In the genomic region with DNA sequence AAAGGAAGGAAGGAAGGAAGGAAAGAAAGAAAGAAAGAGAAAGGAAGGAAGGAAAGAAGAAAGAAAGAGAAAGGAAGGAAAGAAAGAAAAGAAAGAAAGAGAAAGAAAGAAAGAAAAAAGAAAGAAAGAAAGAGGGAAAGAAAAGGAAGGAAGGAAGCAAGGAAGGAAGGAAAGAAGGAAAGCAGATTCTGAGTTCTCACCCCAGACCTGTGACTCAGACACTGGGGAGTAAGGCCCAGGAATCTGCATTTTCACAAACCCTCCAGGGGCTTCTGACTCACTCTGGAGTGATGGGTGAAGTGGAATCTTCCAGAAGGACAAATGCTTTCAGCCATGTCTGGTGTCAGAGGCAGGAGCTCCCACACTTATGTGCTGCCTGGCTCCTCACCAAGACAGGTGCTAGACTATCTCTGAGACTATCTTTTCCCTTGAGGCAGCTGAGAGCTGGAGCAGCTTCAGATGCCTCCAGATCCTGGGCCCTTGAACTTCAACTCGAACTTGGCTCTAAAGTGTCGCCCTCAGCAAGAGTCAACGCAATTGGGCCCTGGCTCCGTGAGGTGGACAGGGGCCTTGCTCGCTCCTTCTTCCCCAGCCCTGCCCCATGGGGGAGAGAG, we compare ENCODE assay signal across 14 cellular contexts. TPM values are rescaled to one million over a fixed set of nuclear protein-coding genes. Genes with fewer than 3 reads are reported as not detected.
DNase-seq lines count a peak whose midpoint lies in the region; ATAC-seq, FAIRE-seq and TF ChIP-seq lines count a peak whose summit lies in the region.
"Had no signal": no experiment of that assay in that cellular context is flagged by ENCODE, and none has a peak within 500 bp of the region (broad histone marks: within the 10 kb centered on the region; RNA-seq: fewer than 3 reads in every experiment).

No MANE protein-coding gene starts in this region.

- no peaks in the 10 kb centered on the region for H3K36me3 Mint-ChIP-seq in activated T-cell treated with anti-CD3 and anti-CD28 coated beads, Interleukin-2, amount 50 U/mL, for 72 hours (ENCODE audit: insufficient read depth in 2 of 2)
- no peaks in the 10 kb centered on the region for H3K36me3 Mint-ChIP-seq in stimulated activated memory B cell treated with anti-CD40 and anti-IgM and Interleukin-4, amounts not matched to agents 10 μg/mL and 1 μg/mL and 100 μg/mL, for 72 hours
- H3K36me3 Mint-ChIP-seq: naive thymus-derived CD8-positive, alpha-beta T cell had no signal

- H3K4me1 ChIP-seq in PC-3 (ENCODE audit: insufficient read depth, low read length) (no peaks in the 10 kb centered on the region), H1 (replicated peaks in 1 of 4; ENCODE audit: control insufficient read depth in 3 of 4, insufficient read depth in 4 of 4, low read length in 3 of 4) (peaks cover 0 to 14% (median 7%) of the 10 kb centered on the region in 4 experiments; a peak in 6 of 7 replicates)

- H3K4me3 ChIP-seq in PC-3 (ENCODE audit: low read length) (no peak overlapping the region), H1 (ENCODE audit: extremely low read depth in 1 of 4, insufficient read depth in 2 of 4, low read depth in 3 of 4, low read length in 4 of 4) (no peak overlapping the region)
- H3K4me3 ChIP-seq: left ventricle myocardium inferior, SK-N-MC had no signal

- intact Hi-C loops in PC-3 (cut with micrococcal nuclease) (no loop called here), posterior cingulate gyrus (cut with DNase I) (no loop called here)

- no peak overlapping the region for H4K5ac ChIP-seq in H1 (ENCODE audit: insufficient read length, low read depth, low read length)

- no peaks in the 10 kb centered on the region for H3K27me3 Mint-ChIP-seq in activated T-cell treated with anti-CD3 and anti-CD28 coated beads, Interleukin-2, amount 50 U/mL, for 72 hours (ENCODE audit: low read depth)
- no peaks in the 10 kb centered on the region for H3K27me3 Mint-ChIP-seq in stimulated activated memory B cell treated with anti-CD40 and anti-IgM and Interleukin-4, amounts not matched to agents 10 μg/mL and 1 μg/mL and 100 μg/mL, for 72 hours

- no peak overlapping the region for H3K23ac ChIP-seq in H1 (ENCODE audit: insufficient read length)

- no TSS peak for BruUV-seq in PC-3 (replicated peaks; lab: Mats Ljungman, UMichigan)

- no peaks in the 10 kb centered on the region for H3K36me3 ChIP-seq in PC-3 (ENCODE audit: low read depth, low read length)
- H3K36me3 ChIP-seq in H1 (ENCODE audit: control insufficient read depth in 2 of 4, insufficient read depth in 4 of 4, low read length in 3 of 4) = no peaks in the 10 kb centered on the region
- H3K36me3 ChIP-seq: left ventricle myocardium inferior had no signal

- no peaks in the 10 kb centered on the region for H3K9me2 ChIP-seq in PC-3 (replicated peaks; ENCODE audit: low read length)

- H3K27me3 ChIP-seq in PC-3 (ENCODE audit: low read length) = no peaks in the 10 kb centered on the region
- H3K27me3 ChIP-seq in H1 (replicated peaks in 1 of 4; ENCODE audit: control insufficient read depth in 3 of 4, extremely low read depth in 1 of 4, insufficient read depth in 3 of 4, low read length in 3 of 4) = no peaks in the 10 kb centered on the region

- no peak overlapping the region for H4K8ac ChIP-seq in H1 (ENCODE audit: extremely low read depth, insufficient read depth, low read length)

- H2AK5ac ChIP-seq in H1 (ENCODE audit: low read depth, low read length) = no peak overlapping the region

- H3K18ac ChIP-seq in H1 (ENCODE audit: extremely low read depth, low read length) = peak overlapping the region; percentile 80; the same call in 1 of the 2 replicates

- WGBS in H1 (ENCODE audit: extremely low coverage in 1 of 2, insufficient coverage in 1 of 2, insufficient read length in 1 of 2, insufficient replicate concordance in 2 of 2, low coverage in 1 of 2, low lambda C conversion rate in 2 of 2, missing lambda C conversion rate in 1 of 2), 2 experiments = 71% methylated on average over 5 of the region's 5 CpGs; no CpG with 5 or more reads in 1 of the 2 experiments

- no peak for TF ChIP-seq CTCF in PC-3 (conservative IDR thresholded peaks at IDR 0.05; ENCODE audit: low read depth, low read length)
- no peak for TF ChIP-seq CTCF in H1 (IDR thresholded peaks at IDR 0.05; ENCODE audit: control extremely low read depth in 1 of 3, insufficient read depth in 1 of 3, low read depth in 1 of 3, low read length in 3 of 3)

- peak overlapping the region; percentile 36 for H3K27ac Mint-ChIP-seq in activated T-cell treated with anti-CD3 and anti-CD28 coated beads, Interleukin-2, amount 50 U/mL, for 72 hours
- peak overlapping the region; percentile 44 for H3K27ac Mint-ChIP-seq in stimulated activated memory B cell treated with anti-CD40 and anti-IgM and Interleukin-4, amounts not matched to agents 10 μg/mL and 1 μg/mL and 100 μg/mL, for 72 hours

- H3K14ac ChIP-seq in H1 (ENCODE audit: insufficient read length) = no peak overlapping the region

- H3K9me3 ChIP-seq in PC-3 (ENCODE audit: low read length) (no peaks in the 10 kb centered on the region), H1 (ENCODE audit: insufficient read depth in 2 of 2, low read depth in 1 of 2, low read length in 1 of 2) (no peaks in the 10 kb centered on the region)
- H3K9me3 ChIP-seq: left ventricle myocardium inferior had no signal

- peaks cover 12% of the 10 kb centered on the region for H3K4me1 Mint-ChIP-seq in activated T-cell treated with anti-CD3 and anti-CD28 coated beads, Interleukin-2, amount 50 U/mL, for 72 hours (ENCODE audit: low read depth)
- peaks cover 48% of the 10 kb centered on the region for H3K4me1 Mint-ChIP-seq in stimulated activated memory B cell treated with anti-CD40 and anti-IgM and Interleukin-4, amounts not matched to agents 10 μg/mL and 1 μg/mL and 100 μg/mL, for 72 hours

- no peak overlapping the region for H2BK20ac ChIP-seq in H1 (ENCODE audit: low read length)

- H2AFZ ChIP-seq in PC-3 (ENCODE audit: low read length) (no peak overlapping the region), H1 (ENCODE audit: low read length) (peak overlapping the region; percentile 46; the same call in 1 of the 2 replicates)

- TF ChIP-seq RAD21 in H1 (IDR thresholded peaks at IDR 0.05 in 1 of 2, conservative IDR thresholded peaks at IDR 0.05 in 1 of 2; ENCODE audit: low read depth in 2 of 2, low read length in 2 of 2) = no peak

- no peak overlapping the region for H3K27ac ChIP-seq in PC-3 (ENCODE audit: low read length)
- H3K27ac ChIP-seq in H1 (ENCODE audit: low read depth, low read length) = no peak overlapping the region
- H3K27ac ChIP-seq: left ventricle myocardium inferior, SK-N-MC had no signal

- H3F3A ChIP-seq in PC-3 (ENCODE audit: low read length, unreplicated experiment) = no peaks in the 10 kb centered on the region

- TF ChIP-seq EP300 in H1 (IDR thresholded peaks at IDR 0.05; ENCODE audit: borderline replicate concordance in 1 of 2, low read depth in 2 of 2, low read length in 2 of 2) = no peak

- no peak overlapping the region for H3K56ac ChIP-seq in H1 (replicated peaks; ENCODE audit: insufficient read length, low read depth, low read length)

- no peak overlapping the region; the same call in 1 of the 2 replicates for H2BK15ac ChIP-seq in H1 (ENCODE audit: low read length)

- no peak overlapping the region for H3K4me2 ChIP-seq in PC-3 (ENCODE audit: low read length)
- H3K4me2 ChIP-seq in H1 (ENCODE audit: insufficient read depth in 1 of 2, low read depth in 2 of 2, low read length in 2 of 2) = peak overlapping the region in 1 of 2 experiments; percentile 11; a peak in 2 of 4 replicates

- ATAC-seq in activated T-cell treated with anti-CD3 and anti-CD28 coated beads, Interleukin-2, amount 50 U/mL, for 72 hours (replicated peaks in 1 of 2) = no peak
- ATAC-seq in PC-3 = peak; percentile 18; the same call in 1 of the 2 replicates
- ATAC-seq in stimulated activated memory B cell treated with anti-CD40 and anti-IgM and Interleukin-4, amounts not matched to agents 10 μg/mL and 1 μg/mL and 100 μg/mL, for 72 hours = no peak
- ATAC-seq in HG03280 (IDR thresholded peaks at IDR 0.05; ENCODE audit: unreplicated experiment) = no peak
- ATAC-seq: naive thymus-derived CD8-positive, alpha-beta T cell had no signal

- H3K4me3 Mint-ChIP-seq in activated T-cell treated with anti-CD3 and anti-CD28 coated beads, Interleukin-2, amount 50 U/mL, for 72 hours = no peak overlapping the region
- peak overlapping the region; percentile 10 for H3K4me3 Mint-ChIP-seq in stimulated activated memory B cell treated with anti-CD40 and anti-IgM and Interleukin-4, amounts not matched to agents 10 μg/mL and 1 μg/mL and 100 μg/mL, for 72 hours

- CTCF ChIA-PET in PC-3 (lab: Charles Lee) = no interaction called here
- CTCF ChIA-PET in H1 (lab: Charles Lee; ENCODE audit: partially characterized antibody) = interaction anchor here (1.0 to 5.6 kb wide), 2 partner anchors 14 to 22 kb away, joined by 3 to 25 read pairs; no protein-coding TSS in a partner anchor

- no peaks in the 10 kb centered on the region for H3K79me1 ChIP-seq in H1 (ENCODE audit: low read depth, low read length)

- H3K9ac ChIP-seq in PC-3 (ENCODE audit: low read length) (no peak overlapping the region), H1 (replicated peaks in 1 of 4; ENCODE audit: extremely low read depth in 1 of 4, low read depth in 3 of 4, low read length in 3 of 4) (no peak overlapping the region)

- H3K79me2 ChIP-seq in PC-3 (ENCODE audit: low read length) = no peaks in the 10 kb centered on the region
- no peaks in the 10 kb centered on the region for H3K79me2 ChIP-seq in H1 (ENCODE audit: control insufficient read depth in 1 of 2, insufficient read depth in 2 of 2, low read length in 2 of 2)

- 0 out of 2 replicates have a peak overlapping the region, but pooled peaks have one; percentile 35 for H2BK5ac ChIP-seq in H1 (ENCODE audit: low read depth, low read length)

- POLR2A ChIA-PET in PC-3 (lab: Charles Lee; ENCODE audit: unreplicated experiment) (no interaction called here), H1 (lab: Charles Lee; ENCODE audit: partially characterized antibody) (interaction anchor here (0.8 to 2.6 kb wide), 5 partner anchors 14 to 57 kb away, joined by 3 to 8 read pairs (median 3); a partner anchor contains a TSS)

- FAIRE-seq in H1 (lab: Jason Lieb, UNC) = no peak
- FAIRE-seq: bronchial epithelial cell had no signal

- DNase-seq in activated T-cell treated with anti-CD3 and anti-CD28 coated beads, Interleukin-2, amount 50 U/mL, for 72 hours = no peak
- DNase-seq in activated T-cell treated with anti-CD3 and anti-CD28 coated beads, Interleukin-2, amount 50 U/mL, for 1 hour = no peak
- DNase-seq in PC-3 (no peak), H1 (ENCODE audit: low read depth in 1 of 2, low spot score in 2 of 2) (no peak), NCI-H526 (lab: John Stamatoyannopoulos, UW) (no peak), posterior cingulate gyrus (no peak)
- DNase-seq: activated naive CD4-positive, alpha-beta T cell; left ventricle myocardium inferior; naive thymus-derived CD8-positive, alpha-beta T cell; stimulated activated CD4-positive, alpha-beta T cell treated with anti-CD3 and anti-CD28 coated beads, Interleukin-15, amount 100 ng/mL, for 24 hours had no signal

- H4K20me1 ChIP-seq in PC-3 (ENCODE audit: low read length) = no peaks in the 10 kb centered on the region
- no peaks in the 10 kb centered on the region for H4K20me1 ChIP-seq in H1 (replicated peaks in 1 of 2; ENCODE audit: control insufficient read depth in 1 of 2, insufficient read depth in 2 of 2, low read length in 2 of 2)

- H3K23me2 ChIP-seq in H1 (ENCODE audit: low read depth, low read length) = 0 out of 2 replicates have a peak, but pooled peaks cover 2% of the 10 kb centered on the region

- no peak overlapping the region for H2BK120ac ChIP-seq in H1 (replicated peaks; ENCODE audit: low read depth, low read length)

- peak overlapping the region; percentile 96; the same call in 1 of the 2 replicates for H2BK12ac ChIP-seq in H1 (ENCODE audit: low read depth, low read length)

- TF ChIP-seq POLR2A in H1 (IDR thresholded peaks at IDR 0.05; ENCODE audit: control extremely low read depth in 1 of 2, low read depth in 2 of 2, low read length in 2 of 2) = no peak

- no peak overlapping the region for H3K4ac ChIP-seq in H1 (replicated peaks; ENCODE audit: insufficient read length, low read depth, low read length)

- H4K91ac ChIP-seq in H1 (replicated peaks; ENCODE audit: insufficient read length, low read length) = no peak overlapping the region

- no peaks in the 10 kb centered on the region for H3K9me3 Mint-ChIP-seq in activated T-cell treated with anti-CD3 and anti-CD28 coated beads, Interleukin-2, amount 50 U/mL, for 72 hours
- no peaks in the 10 kb centered on the region for H3K9me3 Mint-ChIP-seq in stimulated activated memory B cell treated with anti-CD40 and anti-IgM and Interleukin-4, amounts not matched to agents 10 μg/mL and 1 μg/mL and 100 μg/mL, for 72 hours
- H3K9me3 Mint-ChIP-seq: naive thymus-derived CD8-positive, alpha-beta T cell had no signal

RNA-seq across cellular contexts. Expression of a gene that starts 19.7 kb away (rescaled TPM):
- total RNA-seq in activated T-cell treated with anti-CD3 and anti-CD28 coated beads, Interleukin-2, amount 50 U/mL, for 72 hours = 10 to 100 TPM; 13.4 to 14.5 TPM
- 79.1 and 80.5 TPM in 2 replicates for total RNA-seq in PC-3 (2014; rRNA removed)
- total RNA-seq in H1 (2021; fragmentation: NEBNext Ultra II Directional; extraction: Animal tissue kit (Norgen Biotek cat#: 25700)) = 57.1 and 58.0 TPM in 2 replicates
- 45.3 and 70.7 TPM in 2 replicates for polyA plus RNA-seq in H1 (2011; rRNA removed)
- 49.4 TPM for polyA plus RNA-seq in H1 (2011; cell fraction: cytosol; rRNA removed)
- polyA plus RNA-seq in H1 (2011; cell fraction: nucleus; rRNA removed) = 108 TPM
- polyA plus RNA-seq in H1 (2012, experiment 1 of 2) = 52.4 to 76.7 TPM (median 66.8 TPM) in 4 replicates
- 40.2 TPM for polyA plus RNA-seq in H1 (2012, experiment 2 of 2)
- 81.2 TPM for polyA plus RNA-seq in H1 (2013, experiment 1 of 2)
- 90.5 TPM for polyA plus RNA-seq in H1 (2013, experiment 2 of 2)
- 52.9 and 55.6 TPM in 2 replicates for polyA minus RNA-seq in H1 (2011; rRNA and poly(A)+ RNA removed)
- polyA minus RNA-seq in H1 (2011; cell fraction: cytosol; rRNA and poly(A)+ RNA removed) = 28.3 TPM
- 31.4 TPM for polyA minus RNA-seq in H1 (2011; cell fraction: nucleus; rRNA and poly(A)+ RNA removed)

RNA-seq across cellular contexts. Expression of a gene that starts 31.1 kb away (rescaled TPM):
- 1,000 to 10,000 TPM; 1,002 to 1,182 TPM for total RNA-seq in activated T-cell treated with anti-CD3 and anti-CD28 coated beads, Interleukin-2, amount 50 U/mL, for 72 hours
- total RNA-seq in PC-3 (2014; rRNA removed) = 1,587 TPM in 2 replicates
- total RNA-seq in H1 (2021; fragmentation: NEBNext Ultra II Directional; extraction: Animal tissue kit (Norgen Biotek cat#: 25700)) = 559 and 571 TPM in 2 replicates
- 366 and 749 TPM in 2 replicates for polyA plus RNA-seq in H1 (2011; rRNA removed)
- 933 TPM for polyA plus RNA-seq in H1 (2011; cell fraction: cytosol; rRNA removed)
- polyA plus RNA-seq in H1 (2011; cell fraction: nucleus; rRNA removed) = 730 TPM
- polyA plus RNA-seq in H1 (2012, experiment 1 of 2) = 760 to 816 TPM (median 784 TPM) in 4 replicates
- 361 TPM for polyA plus RNA-seq in H1 (2012, experiment 2 of 2)
- 525 TPM for polyA plus RNA-seq in H1 (2013, experiment 1 of 2)
- 524 TPM for polyA plus RNA-seq in H1 (2013, experiment 2 of 2)
- 622 and 655 TPM in 2 replicates for polyA minus RNA-seq in H1 (2011; rRNA and poly(A)+ RNA removed)
- polyA minus RNA-seq in H1 (2011; cell fraction: cytosol; rRNA and poly(A)+ RNA removed) = 263 TPM
- polyA minus RNA-seq in H1 (2011; cell fraction: nucleus; rRNA and poly(A)+ RNA removed) = 233 TPM
